In genomic region chr11:124763156-124763947, GRCh38 we compare ENCODE assay signal across 8 cellular contexts. TPM values are rescaled to one million over a fixed set of nuclear protein-coding genes. Genes with fewer than 3 reads are reported as not detected.
DNase-seq lines count a peak whose midpoint lies in the region; ATAC-seq and TF ChIP-seq lines count a peak whose summit lies in the region.

No MANE protein-coding gene starts in this region.

- peaks cover 29% of the 10 kb centered on the region for H3K36me3 Mint-ChIP-seq in Caco-2 (ENCODE audit: insufficient read depth, unreplicated experiment)

- H3K9me3 ChIP-seq in Caco-2, result no peaks in the 10 kb centered on the region

- POLR2A ChIA-PET in Caco-2 (lab: Charles Lee), result interaction anchor here (1.2 kb wide), 1 partner anchor 90 kb away, joined by 3 read pairs; no protein-coding TSS in a partner anchor

- no peaks in the 10 kb centered on the region for H3K36me3 ChIP-seq in Caco-2 (ENCODE audit: control insufficient read depth, insufficient read depth, low read length)

- H3K4me1 ChIP-seq in Caco-2, result peaks cover 18% of the 10 kb centered on the region

- CTCF ChIA-PET in Caco-2 (lab: Charles Lee), result interaction anchor here (0.6 to 3.8 kb wide), 33 partner anchors 10 to 1761 kb away, joined by 3 to 50 read pairs (median 5); partner anchors contain the start of genes NRGN, SIAE, SPA17 and VSIG2

- H3K4me3 Mint-ChIP-seq in Caco-2 (ENCODE audit: unreplicated experiment), result peak overlapping the region; percentile 72

- peak; percentile 94 to 96 for TF ChIP-seq CTCF in Caco-2 (IDR thresholded peaks at IDR 0.05; ENCODE audit: insufficient read depth in 1 of 2, low read depth in 1 of 2, low read length in 1 of 2, severe bottlenecking in 1 of 2, unreplicated experiment in 1 of 2)
- TF ChIP-seq CTCF in HFF-Myc (IDR thresholded peaks at IDR 0.05; ENCODE audit: low read depth, low read length, missing control alignments), result peak; percentile 83

- intact Hi-C loops in Caco-2 (cut with micrococcal nuclease; ENCODE audit: unreplicated experiment), result loop anchor here (1.0 to 2.0 kb wide), 8 partner anchors 15 to 361 kb away; partner anchors contain the start of genes SIAE and SPA17

- DNase-seq in Caco-2 (peak; percentile 93 to 95), HFF-Myc (ENCODE audit: extremely low read depth, low read depth) (peak; percentile 26), NCI-H226 (peak; percentile 57), kidney tubule cell (ENCODE audit: low spot score) (peak; percentile 79)
- DNase-seq in central memory CD4-positive, alpha-beta T cell, result peak; percentile 75
- peak; percentile 88 to 90 for DNase-seq in stimulated activated CD4-positive, alpha-beta T cell treated with anti-CD3 and anti-CD28 coated beads, Interleukin-2, amount 100 ng/mL, for 24 hours

- no TSS peak for BruUV-seq in Caco-2 (replicated peaks; lab: Mats Ljungman, UMichigan)

- H3K4me1 Mint-ChIP-seq in Caco-2 (ENCODE audit: low read depth, unreplicated experiment), result peaks cover 10% of the 10 kb centered on the region

- ATAC-seq in activated CD4-positive, CD25-positive, alpha-beta regulatory T cell treated with anti-CD3 and anti-CD28 coated beads, Interleukin-2, amount 50 U/mL, for 24 hours, result peak; percentile 44 to 46
- no peak for ATAC-seq in HG03520 (IDR thresholded peaks at IDR 0.05; ENCODE audit: unreplicated experiment)

- H3K27me3 Mint-ChIP-seq in Caco-2 (ENCODE audit: insufficient read depth, unreplicated experiment), result no peaks in the 10 kb centered on the region

- H3K27me3 ChIP-seq in Caco-2 (replicated peaks; ENCODE audit: control insufficient read depth, insufficient read depth, low read length), result no peaks in the 10 kb centered on the region

- H3K4me3 ChIP-seq in Caco-2 (ENCODE audit: low read depth, low read length) (peak overlapping the region; percentile 52), HFF-Myc (replicated peaks; ENCODE audit: low read depth, low read length) (peak overlapping the region; percentile 35)

- H3K9me3 Mint-ChIP-seq in Caco-2 (ENCODE audit: unreplicated experiment), result no peaks in the 10 kb centered on the region

- peak overlapping the region; percentile 17 for H3K27ac Mint-ChIP-seq in Caco-2 (ENCODE audit: unreplicated experiment)

RNA-seq across cellular contexts. Expression of gene ESAM, which starts 1.3 kb away (rescaled TPM):
- 5.3 and 6.1 TPM in 2 replicates for total RNA-seq in Caco-2 (2022)

RNA-seq across cellular contexts. Expression of gene VSIG2, which starts 11.3 kb away (rescaled TPM):
- 0.28 TPM in 1 of 2 replicates, not detected in the other for total RNA-seq in Caco-2 (2022)

RNA-seq across cellular contexts. Expression of gene NRGN, which starts 23.6 kb away (rescaled TPM):
- total RNA-seq in Caco-2 (2022), result 5.7 and 7.8 TPM in 2 replicates

RNA-seq across cellular contexts. Expression of gene MSANTD2, which starts 36.9 kb away (rescaled TPM):
- 28.3 and 33.2 TPM in 2 replicates for total RNA-seq in Caco-2 (2022)

Comparison
In these comparisons a context has a peak if more than half of its experiments do, and no peak if none do; other contexts are left out.
1. DNase-seq: peak in every context shown above with its lines; median percentile 94 in Caco-2; 89 in stimulated activated CD4-positive, alpha-beta T cell treated with anti-CD3 and anti-CD28 coated beads, Interleukin-2, amount 100 ng/mL, for 24 hours; 79 in kidney tubule cell; 75 in central memory CD4-positive, alpha-beta T cell; 57 in NCI-H226; 26 in HFF-Myc.